Comparison of ENCODE assay signal across 10 cellular contexts in genomic region chr1:151371340-151371739, GRCh38. TPM values are rescaled to one million over a fixed set of nuclear protein-coding genes. Genes with fewer than 3 reads are reported as not detected.
DNase-seq lines count a peak whose midpoint lies in the region; ATAC-seq and TF ChIP-seq lines count a peak whose summit lies in the region.
"Had no signal": no experiment of that assay in that cellular context is flagged by ENCODE, and none has a peak within 500 bp of the region (broad histone marks: within the 10 kb centered on the region; RNA-seq: fewer than 3 reads in every experiment).

No MANE protein-coding gene starts in this region.

- no peaks in the 10 kb centered on the region for H3K36me3 ChIP-seq in RWPE2 (ENCODE audit: low read depth)

- H3K27me3 ChIP-seq in RWPE2 (ENCODE audit: insufficient read depth, poor library complexity, severe bottlenecking): no peaks in the 10 kb centered on the region

- H3K27ac ChIP-seq in RWPE2 (ENCODE audit: poor library complexity, severe bottlenecking): no peak overlapping the region

- no peaks in the 10 kb centered on the region for H3K9me3 ChIP-seq in RWPE2 (ENCODE audit: severe bottlenecking)

- H3K4me1 ChIP-seq in RWPE2 (ENCODE audit: insufficient read depth, poor library complexity, severe bottlenecking): no peaks in the 10 kb centered on the region

- no peak overlapping the region for H3K4me3 ChIP-seq in RWPE2 (ENCODE audit: severe bottlenecking)

- DNase-seq in DMS153 (lab: John Stamatoyannopoulos, UW) (peak; percentile 45), RWPE2 (ENCODE audit: low spot score) (no peak), head of caudate nucleus (peak in 39 of 42 donors; percentile 4 to 72 (median 44)), sciatic nerve (ENCODE audit: low spot score) (peak; percentile 79), cerebellar nuclear complex (lab: John Stamatoyannopoulos, UW) (no peak)
- DNase-seq in activated CD4-positive, CD25-positive, alpha-beta regulatory T cell treated with anti-CD3 and anti-CD28 coated beads, Interleukin-2, amount 50 U/mL, for 72 hours: no peak
- DNase-seq: effector CD8-positive, alpha-beta T cell had no signal

- TF ChIP-seq CTCF in RWPE2 (IDR thresholded peaks at IDR 0.05; ENCODE audit: poor library complexity, severe bottlenecking): no peak

- ATAC-seq in RWPE2 (ENCODE audit: low read depth): peak; percentile 55
- ATAC-seq in sciatic nerve: peak; percentile 82
- ATAC-seq in GM21390 (IDR thresholded peaks at IDR 0.05; ENCODE audit: unreplicated experiment): no peak
- no peak for ATAC-seq in GM21367 (IDR thresholded peaks at IDR 0.05; ENCODE audit: unreplicated experiment)

- intact Hi-C loops in head of caudate nucleus (cut with DNase I): no loop called here
- intact Hi-C loops in sciatic nerve (cut with DNase I): no loop called here

RNA-seq across cellular contexts. Expression of gene SELENBP1, which starts 1.2 kb away (rescaled TPM):
- total RNA-seq in sciatic nerve: 71.9 TPM
- total RNA-seq: T-helper 2 cell treated with Interferon-gamma antibody and Interleukin-4, amounts not matched to agents 100 ng/mL and 5 ng/mL, for 36 hours had no signal

RNA-seq across cellular contexts. Expression of gene RFX5, which starts 24.3 kb away (rescaled TPM):
- 30.9 TPM for total RNA-seq in sciatic nerve

RNA-seq across cellular contexts. Expression of gene PSMB4, which starts 28.0 kb away (rescaled TPM):
- 160 TPM for total RNA-seq in sciatic nerve

RNA-seq across cellular contexts. Expression of gene PI4KB, which starts 44.1 kb away (rescaled TPM):
- total RNA-seq in sciatic nerve: 71.4 TPM

Comparison
In these comparisons a context has a peak if more than half of its experiments do, and no peak if none do; other contexts are left out.
1. DNase-seq: peak in DMS153 (single experiment), head of caudate nucleus (39 of 42) and sciatic nerve (single experiment); none in RWPE2 (single experiment), activated CD4-positive, CD25-positive, alpha-beta regulatory T cell treated with anti-CD3 and anti-CD28 coated beads, Interleukin-2, amount 50 U/mL, for 72 hours (single experiment) and cerebellar nuclear complex (0 of 2).
2. ATAC-seq: peak in RWPE2 (single experiment) and sciatic nerve (single experiment); none in GM21390 (single experiment) and GM21367 (single experiment).